1 cellular context compared by ENCODE assay signal in genomic region chrY:12752856-12753255, GRCh38.
TF ChIP-seq lines count a peak whose summit lies in the region.

No MANE protein-coding gene starts in this region.

TF ChIP-seq in H1, 55 proteins besides CTCF, POLR2A, EP300 and RAD21 (continued from another document):
- TF ChIP-seq CHD7 (IDR thresholded peaks at IDR 0.05; ENCODE audit: insufficient replicate concordance, low read length) (no peak), TAF1 (IDR thresholded peaks at IDR 0.05; ENCODE audit: low read depth, low read length) (no peak), KDM4A (IDR thresholded peaks at IDR 0.05; ENCODE audit: low read depth, low read length, severe bottlenecking) (no peak), SP1 (IDR thresholded peaks at IDR 0.05; ENCODE audit: low read depth, low read length) (no peak), SRF (IDR thresholded peaks at IDR 0.05; ENCODE audit: low read depth, low read length) (no peak), CBX8 (IDR thresholded peaks at IDR 0.05; ENCODE audit: borderline replicate concordance, low read depth, low read length) (no peak), CREB1 (IDR thresholded peaks at IDR 0.05) (no peak), SIN3A (conservative IDR thresholded peaks at IDR 0.05 in 1 of 2, IDR thresholded peaks at IDR 0.05 in 1 of 2; ENCODE audit: low read depth in 1 of 2, low read length in 2 of 2) (no peak), BRCA1 (IDR thresholded peaks at IDR 0.05; ENCODE audit: low read depth, low read length) (no peak), KDM5A (IDR thresholded peaks at IDR 0.05; ENCODE audit: low read length) (no peak)
